9 cellular contexts compared by ENCODE assay signal in the genomic region with DNA sequence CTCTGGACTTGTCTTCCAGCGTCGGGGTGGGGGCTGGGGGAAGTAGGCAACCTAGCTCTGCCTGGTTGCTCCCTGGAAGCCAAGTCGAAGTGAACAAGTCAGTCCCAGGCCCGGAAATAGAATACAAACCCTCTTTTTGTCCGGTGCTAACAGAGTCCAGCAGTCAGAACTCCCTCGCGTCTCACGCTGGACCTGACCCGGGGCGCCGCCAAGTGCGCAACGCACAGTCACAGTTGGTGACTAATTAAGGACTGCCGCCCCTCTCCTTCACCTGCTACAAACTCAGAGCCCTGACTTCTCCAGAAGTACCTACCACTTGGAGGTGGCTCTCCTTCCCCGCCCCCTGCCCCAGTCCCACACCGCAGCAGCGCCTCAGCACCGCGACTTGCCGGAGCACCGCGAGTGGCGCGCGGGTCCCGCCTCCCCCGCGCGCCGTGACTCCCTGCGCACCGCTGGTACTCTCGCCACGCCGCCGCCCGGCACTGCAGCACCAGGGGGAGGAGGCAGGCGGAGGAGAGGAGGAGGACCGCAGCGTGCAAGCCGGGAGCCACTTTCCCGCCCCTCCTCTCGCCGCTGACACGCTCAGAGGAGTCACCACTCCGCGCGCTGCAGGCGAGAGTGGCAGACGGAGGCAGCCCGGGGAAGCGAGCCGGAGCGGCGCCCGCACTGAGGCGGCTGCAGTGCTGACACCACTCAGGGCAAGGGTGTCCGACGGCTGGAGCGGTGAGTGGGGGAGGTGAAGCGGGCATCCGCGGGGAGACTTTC. TPM values are rescaled to one million over a fixed set of nuclear protein-coding genes. Genes with fewer than 3 reads are reported as not detected.
DNase-seq lines count a peak whose midpoint lies in the region; ATAC-seq and TF ChIP-seq lines count a peak whose summit lies in the region.
"Had no signal": no experiment of that assay in that cellular context is flagged by ENCODE, and none has a peak within 500 bp of the region (broad histone marks: within the 10 kb centered on the region; RNA-seq: fewer than 3 reads in every experiment).

A gene with protein sequence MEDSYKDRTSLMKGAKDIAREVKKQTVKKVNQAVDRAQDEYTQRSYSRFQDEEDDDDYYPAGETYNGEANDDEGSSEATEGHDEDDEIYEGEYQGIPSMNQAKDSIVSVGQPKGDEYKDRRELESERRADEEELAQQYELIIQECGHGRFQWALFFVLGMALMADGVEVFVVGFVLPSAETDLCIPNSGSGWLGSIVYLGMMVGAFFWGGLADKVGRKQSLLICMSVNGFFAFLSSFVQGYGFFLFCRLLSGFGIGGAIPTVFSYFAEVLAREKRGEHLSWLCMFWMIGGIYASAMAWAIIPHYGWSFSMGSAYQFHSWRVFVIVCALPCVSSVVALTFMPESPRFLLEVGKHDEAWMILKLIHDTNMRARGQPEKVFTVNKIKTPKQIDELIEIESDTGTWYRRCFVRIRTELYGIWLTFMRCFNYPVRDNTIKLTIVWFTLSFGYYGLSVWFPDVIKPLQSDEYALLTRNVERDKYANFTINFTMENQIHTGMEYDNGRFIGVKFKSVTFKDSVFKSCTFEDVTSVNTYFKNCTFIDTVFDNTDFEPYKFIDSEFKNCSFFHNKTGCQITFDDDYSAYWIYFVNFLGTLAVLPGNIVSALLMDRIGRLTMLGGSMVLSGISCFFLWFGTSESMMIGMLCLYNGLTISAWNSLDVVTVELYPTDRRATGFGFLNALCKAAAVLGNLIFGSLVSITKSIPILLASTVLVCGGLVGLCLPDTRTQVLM (plus strand): TSS at position 594 of the 765 bp plus-strand sequence. CDS start 48,368 bp downstream, outside the sequence.

- H3K9me3 Mint-ChIP-seq in nephron = peaks cover 3% of the 10 kb centered on the region

- peaks cover 35% of the 10 kb centered on the region for H3K27me3 ChIP-seq in colonic mucosa

- H3K27ac Mint-ChIP-seq in nephron = no peak within 1 kb of the TSS

- H3K27me3 Mint-ChIP-seq in nephron (ENCODE audit: low read depth) = peaks cover 98% of the 10 kb centered on the region

- no peaks in the 10 kb centered on the region for H3K9me3 ChIP-seq in colonic mucosa

- intact Hi-C loops in colonic mucosa (cut with DNase I) = no loop called here

- DNase-seq in NCI-H345 (lab: John Stamatoyannopoulos, UW) (peak; percentile 6), NCI-H345 treated with DMSO at 0.1 percent for 48 hours (lab: John Stamatoyannopoulos, UW; ENCODE audit: unreplicated experiment) (no peak), SK-MEL-5 (ENCODE audit: low read depth, low spot score) (peak; percentile 4), colonic mucosa (peak; percentile 28), globus pallidus (ENCODE audit: low spot score) (no peak), T-helper 9 cell (no peak)

- H3K4me1 ChIP-seq in colonic mucosa = no peaks in the 10 kb centered on the region

- TF ChIP-seq CTCF in colonic mucosa (IDR thresholded peaks at IDR 0.05) = no peak
- TF ChIP-seq CTCF in nephron (IDR thresholded peaks at IDR 0.05; ENCODE audit: unreplicated experiment in 3 of 3) = no peak

- ATAC-seq in HG02642 (IDR thresholded peaks at IDR 0.05; ENCODE audit: poor library complexity, unreplicated experiment) = no peak

- H3K36me3 Mint-ChIP-seq in nephron (ENCODE audit: low read depth) = no peaks in the 10 kb centered on the region

- no peaks in the 10 kb centered on the region for H3K36me3 ChIP-seq in colonic mucosa

- peak within 1 kb of the TSS in 1 of 2 donors; percentile 24 for H3K9ac ChIP-seq in colonic mucosa (ENCODE audit: low read depth in 2 of 2, low read length in 2 of 2)

- H3K4me3 Mint-ChIP-seq in nephron = peak within 1 kb of the TSS; percentile 87 to 89 (median 88)

- H3K4me3 ChIP-seq in colonic mucosa = peak within 1 kb of the TSS; percentile 35

- H3K4me1 Mint-ChIP-seq in nephron = peaks cover 23% of the 10 kb centered on the region

- H3K27ac ChIP-seq in colonic mucosa = no peak within 1 kb of the TSS

- in situ Hi-C loops in SK-MEL-5 (cut with HindIII; ENCODE audit: low pct_unique_long_range_greater_than_20kb, low sequenced_read_pairs) = no loop called here

RNA-seq across cellular contexts. Expression of the gene that starts here (rescaled TPM):
- not detected in 2 replicates for total RNA-seq in SK-MEL-5 (2014; rRNA removed; shearing (Covaris generic))
- polyA plus RNA-seq in SK-MEL-5 (2015; cell fraction: cytosol; rRNA removed) = not detected in 2 replicates
- polyA plus RNA-seq in SK-MEL-5 (2015; cell fraction: nucleus; rRNA removed) = not detected in 2 replicates
- under 1 TPM; 0.20 to 0.35 TPM for total RNA-seq in colonic mucosa
- polyA plus RNA-seq: BJ had no signal

Comparison
In these comparisons a context has a peak if more than half of its experiments do, and no peak if none do; other contexts are left out.
1. Peak in DNase-seq in SK-MEL-5; RNA of the gene not detected or under 1 TPM.
2. Peak in DNase-seq and H3K4me3 ChIP-seq in colonic mucosa; RNA of the gene not detected or under 1 TPM.